ENCODE assay signal across 17 cellular contexts in the genomic region with DNA sequence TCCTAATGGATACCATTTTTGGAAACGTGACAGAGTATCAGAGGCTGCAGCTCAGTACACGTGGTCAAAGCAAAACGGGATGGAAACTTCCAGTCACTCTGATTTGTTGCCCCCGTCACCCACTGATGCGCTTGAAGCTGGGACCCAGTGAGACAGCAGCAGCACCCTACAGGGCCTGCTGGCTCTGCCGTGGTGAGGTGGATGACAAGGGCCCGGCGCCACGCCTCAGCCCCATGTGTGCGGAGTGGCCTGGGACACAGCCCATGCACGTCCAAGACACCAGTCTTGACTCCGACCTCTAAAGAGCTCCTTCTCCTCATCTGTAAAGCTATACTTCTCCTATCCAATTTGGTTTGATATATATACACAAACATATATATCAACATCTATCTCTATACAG. TPM values are rescaled to one million over a fixed set of nuclear protein-coding genes. Genes with fewer than 3 reads are reported as not detected.
DNase-seq lines count a peak whose midpoint lies in the region; ATAC-seq and TF ChIP-seq lines count a peak whose summit lies in the region.
"Had no signal": no experiment of that assay in that cellular context is flagged by ENCODE, and none has a peak within 500 bp of the region (broad histone marks: within the 10 kb centered on the region; RNA-seq: fewer than 3 reads in every experiment).

No MANE protein-coding gene starts in this region.

- no peaks in the 10 kb centered on the region for H4K20me1 ChIP-seq in mammary epithelial cell (ENCODE audit: insufficient read depth, low read length)

- no peak for TF ChIP-seq CTCF in right atrium auricular region (IDR thresholded peaks at IDR 0.05)
- TF ChIP-seq CTCF in mammary epithelial cell (conservative IDR thresholded peaks at IDR 0.05 in 1 of 2, IDR thresholded peaks at IDR 0.05 in 1 of 2; ENCODE audit: extremely low read depth in 1 of 2, insufficient read depth in 1 of 2, low read depth in 1 of 2, low read length in 2 of 2) = no peak
- TF ChIP-seq CTCF in type B pancreatic cell (conservative IDR thresholded peaks at IDR 0.05) = no peak
- TF ChIP-seq CTCF in glutamatergic neuron (IDR thresholded peaks at IDR 0.05; ENCODE audit: partially characterized antibody, unreplicated experiment) = no peak

- peaks cover 0 to 4% (median 0%) of the 10 kb centered on the region in 3 donors for H3K9me3 Mint-ChIP-seq in IgD-negative memory B cell
- peaks cover 4% of the 10 kb centered on the region for H3K9me3 Mint-ChIP-seq in type B pancreatic cell
- H3K9me3 Mint-ChIP-seq in glutamatergic neuron (ENCODE audit: unreplicated experiment) = peaks cover 2% of the 10 kb centered on the region
- H3K9me3 Mint-ChIP-seq: CD8-positive, alpha-beta T cell had no signal

- ATAC-seq in GM21423 (IDR thresholded peaks at IDR 0.05; ENCODE audit: unreplicated experiment) (no peak), GM19395 (IDR thresholded peaks at IDR 0.05; ENCODE audit: unreplicated experiment) (no peak)
- ATAC-seq: CD8-positive, alpha-beta T cell; HCT116 had no signal

- H3K27ac Mint-ChIP-seq in IgD-negative memory B cell = peak overlapping the region in 2 of 3 donors; percentile 2 to 30
- peak overlapping the region; percentile 22 for H3K27ac Mint-ChIP-seq in type B pancreatic cell
- no peak overlapping the region for H3K27ac Mint-ChIP-seq in glutamatergic neuron (ENCODE audit: unreplicated experiment)
- H3K27ac Mint-ChIP-seq: CD8-positive, alpha-beta T cell had no signal

- H3K36me3 Mint-ChIP-seq in IgD-negative memory B cell (peaks cover 13% of the 10 kb centered on the region), type B pancreatic cell (peaks cover 27% of the 10 kb centered on the region), glutamatergic neuron (ENCODE audit: unreplicated experiment) (peaks cover 4% of the 10 kb centered on the region)
- H3K36me3 Mint-ChIP-seq: CD8-positive, alpha-beta T cell had no signal

- H2AFZ ChIP-seq in mammary epithelial cell (ENCODE audit: low read depth, low read length) = no peak overlapping the region

- H3K4me2 ChIP-seq in mammary epithelial cell (ENCODE audit: insufficient read depth, low read depth, low read length) = no peak overlapping the region

- H3K79me2 ChIP-seq in mammary epithelial cell (ENCODE audit: insufficient read depth, low read length) = no peaks in the 10 kb centered on the region

- H3K4me1 Mint-ChIP-seq in IgD-negative memory B cell (peaks cover 0 to 2% (median 0%) of the 10 kb centered on the region in 3 donors), type B pancreatic cell (ENCODE audit: unreplicated experiment) (no peaks in the 10 kb centered on the region), glutamatergic neuron (ENCODE audit: low read depth, unreplicated experiment) (peaks cover 2% of the 10 kb centered on the region)

- H3K36me3 ChIP-seq in right atrium auricular region = no peaks in the 10 kb centered on the region
- H3K36me3 ChIP-seq in mammary epithelial cell (ENCODE audit: insufficient read depth, low read length) = no peaks in the 10 kb centered on the region
- H3K36me3 ChIP-seq: BE2C had no signal

- H3K4me3 ChIP-seq in right atrium auricular region (no peak overlapping the region), mammary epithelial cell (replicated peaks in 1 of 3; ENCODE audit: insufficient read depth in 1 of 3, low read depth in 2 of 3, low read length in 3 of 3) (no peak overlapping the region)

- 97% methylated on average over 12 of the region's 12 CpGs for WGBS in mammary epithelial cell (ENCODE audit: low coverage, missing lambda C conversion rate)

- peak; percentile 24 for DNase-seq in cardiac septum (ENCODE audit: low spot score)
- no peak for DNase-seq in right atrium auricular region (ENCODE audit: low spot score)
- no peak for DNase-seq in mammary epithelial cell
- DNase-seq in type B pancreatic cell (ENCODE audit: extremely low spot score, unreplicated experiment) = peak; percentile 20
- no peak for DNase-seq in glutamatergic neuron
- DNase-seq: BE2C, COR-L47, DMS153, DMS79 treated with DMSO at 0.1 percent for 48 hours, EL had no signal

- intact Hi-C loops in cardiac septum (cut with DNase I) = no loop called here
- intact Hi-C loops in mammary epithelial cell (cut with micrococcal nuclease) = no loop called here

- CTCF ChIA-PET in mammary epithelial cell (lab: Charles Lee; ENCODE audit: low non-redundant PET) = no interaction called here

- H3K9ac ChIP-seq in mammary epithelial cell (ENCODE audit: insufficient read depth, low read length) = no peak overlapping the region

- H3K27me3 Mint-ChIP-seq in IgD-negative memory B cell (peaks cover 4% of the 10 kb centered on the region), type B pancreatic cell (no peaks in the 10 kb centered on the region), glutamatergic neuron (ENCODE audit: unreplicated experiment) (peaks cover 1% of the 10 kb centered on the region)

- H3K4me1 ChIP-seq in right atrium auricular region = no peaks in the 10 kb centered on the region
- no peaks in the 10 kb centered on the region for H3K4me1 ChIP-seq in mammary epithelial cell (ENCODE audit: insufficient read depth, low read length)
- H3K4me1 ChIP-seq: BE2C had no signal

- dilution Hi-C loops in mammary epithelial cell (cut with HindIII; ENCODE audit: low sequenced_read_pairs) = no loop called here

- TSS peak; percentile 3 for BruUV-seq in mammary epithelial cell (replicated peaks; lab: Mats Ljungman, UMichigan)

- no peak overlapping the region for H3K27ac ChIP-seq in right atrium auricular region
- H3K27ac ChIP-seq in mammary epithelial cell (ENCODE audit: insufficient read depth, low read depth, low read length) = no peak overlapping the region

- H3K9me3 ChIP-seq in right atrium auricular region (no peaks in the 10 kb centered on the region), mammary epithelial cell (replicated peaks; ENCODE audit: insufficient read depth, low read length) (no peaks in the 10 kb centered on the region)
- H3K9me3 ChIP-seq: BE2C had no signal

- in situ Hi-C loops in mammary epithelial cell (cut with MboI; ENCODE audit: low sequenced_read_pairs in 2 of 2) = no loop called here

- H3K4me3 Mint-ChIP-seq in IgD-negative memory B cell = no peak overlapping the region
- no peak overlapping the region for H3K4me3 Mint-ChIP-seq in type B pancreatic cell
- H3K4me3 Mint-ChIP-seq in glutamatergic neuron (ENCODE audit: unreplicated experiment) = no peak overlapping the region
- H3K4me3 Mint-ChIP-seq: CD14-positive monocyte; CD8-positive, alpha-beta T cell had no signal

- H3K27me3 ChIP-seq in right atrium auricular region = no peaks in the 10 kb centered on the region
- H3K27me3 ChIP-seq in mammary epithelial cell (ENCODE audit: insufficient read depth, low read length) = no peaks in the 10 kb centered on the region
- H3K27me3 ChIP-seq: BE2C had no signal

RNA-seq across cellular contexts. Expression of gene CLEC2L, which starts 39.0 kb away (rescaled TPM):
- total RNA-seq in cardiac septum (not detected), right atrium auricular region (not detected), mammary epithelial cell (not detected), type B pancreatic cell (ENCODE audit: low replicate concordance) (0.21 and 0.34 TPM in 2 replicates), glutamatergic neuron (ENCODE audit: unreplicated experiment) (3.1 TPM)
- polyA plus RNA-seq in IgD-negative memory B cell (not detected), mammary epithelial cell (not detected)
- polyA minus RNA-seq in mammary epithelial cell = not detected
- total RNA-seq: A172; CD8-positive, alpha-beta T cell had no signal
- polyA plus RNA-seq: CD14-positive monocyte had no signal

Comparison
In these comparisons a context has a peak if more than half of its experiments do, and no peak if none do; other contexts are left out.
1. DNase-seq: peak in cardiac septum (single experiment) and type B pancreatic cell (single experiment); none in right atrium auricular region (single experiment), mammary epithelial cell (single experiment) and glutamatergic neuron (single experiment).